Comparison of ENCODE assay signal across 8 cellular contexts in the genomic region with DNA sequence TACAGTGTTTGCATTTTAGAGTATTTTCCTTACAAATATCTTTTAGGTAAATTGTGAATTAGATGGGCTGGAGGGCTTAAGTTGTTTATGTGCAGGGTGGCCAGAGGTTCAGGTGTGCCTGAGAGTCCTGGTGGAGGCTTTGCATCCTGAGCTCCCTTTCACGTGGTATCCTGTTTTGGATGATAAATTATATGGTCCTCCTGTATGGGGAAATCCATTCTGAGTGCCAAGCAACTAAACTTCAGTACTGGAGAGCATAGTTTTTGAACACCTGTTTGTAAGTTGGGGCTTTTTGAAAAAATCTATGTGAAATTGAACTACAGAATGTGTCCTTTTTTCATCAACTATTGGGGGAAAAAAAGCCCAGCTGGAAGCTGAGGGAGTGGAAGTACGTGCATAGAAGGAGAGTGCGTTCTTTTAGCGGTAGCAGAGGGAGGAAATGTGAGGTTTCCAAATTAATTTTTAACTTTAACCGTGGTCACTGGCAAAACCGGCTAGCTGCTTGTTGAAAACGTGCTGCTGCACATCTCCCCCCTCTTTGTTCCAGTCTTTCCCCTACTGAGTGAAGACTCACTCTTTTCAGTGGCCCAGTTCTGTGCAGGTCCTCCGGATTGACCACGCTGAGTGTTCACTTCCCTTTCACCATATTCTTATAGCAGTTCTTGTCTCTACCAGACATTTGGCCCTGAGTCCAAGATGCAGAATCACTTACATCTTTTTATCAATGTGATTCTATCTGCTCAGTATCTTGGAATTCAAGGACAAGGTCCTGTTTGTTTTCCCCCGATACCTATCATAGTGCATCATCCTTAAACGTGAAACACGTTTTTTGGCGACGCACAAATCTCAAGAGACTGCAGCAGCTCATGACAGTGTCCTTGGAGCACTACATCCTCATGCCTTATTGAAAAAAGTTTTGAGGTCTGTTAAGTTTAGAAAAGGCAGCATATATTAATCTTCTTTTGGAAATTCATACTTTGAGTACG. TPM values are rescaled to one million over a fixed set of nuclear protein-coding genes. Genes with fewer than 3 reads are reported as not detected.
DNase-seq lines count a peak whose midpoint lies in the region; ATAC-seq and TF ChIP-seq lines count a peak whose summit lies in the region.
"Had no signal": no experiment of that assay in that cellular context is flagged by ENCODE, and none has a peak within 500 bp of the region (broad histone marks: within the 10 kb centered on the region; RNA-seq: fewer than 3 reads in every experiment).

No MANE protein-coding gene starts in this region.

- H3K27ac Mint-ChIP-seq in activated CD4-positive, alpha-beta memory T cell treated with anti-CD3 and anti-CD28 coated beads for 36 hours: peak overlapping the region; percentile 3
- peak overlapping the region; percentile 61 to 85 (median 61) for H3K27ac Mint-ChIP-seq in nephron

- DNase-seq in activated CD4-positive, alpha-beta memory T cell treated with anti-CD3 and anti-CD28 coated beads for 36 hours: no peak
- DNase-seq in erythroblast (lab: John Stamatoyannopoulos, UW): no peak
- DNase-seq in activated CD4-positive, CD25-positive, alpha-beta regulatory T cell treated with anti-CD3 and anti-CD28 coated beads, Interleukin-2, amount 50 U/mL, for 72 hours: no peak

- peak; percentile 74 for ATAC-seq in GM18907 (IDR thresholded peaks at IDR 0.05; ENCODE audit: unreplicated experiment)
- peak; percentile 43 for ATAC-seq in HG02588 (IDR thresholded peaks at IDR 0.05; ENCODE audit: unreplicated experiment)
- no peak for ATAC-seq in HG03469 (IDR thresholded peaks at IDR 0.05; ENCODE audit: unreplicated experiment)
- ATAC-seq: Panc1 had no signal

- peaks cover 64% of the 10 kb centered on the region for H3K36me3 Mint-ChIP-seq in activated CD4-positive, alpha-beta memory T cell treated with anti-CD3 and anti-CD28 coated beads for 36 hours
- peaks cover 71% of the 10 kb centered on the region for H3K36me3 Mint-ChIP-seq in nephron (ENCODE audit: low read depth)

- POLR2A ChIA-PET in activated CD4-positive, alpha-beta memory T cell treated with anti-CD3 and anti-CD28 coated beads for 36 hours (lab: Charles Lee): interaction anchor here (0.9 kb wide), 1 partner anchor 41 kb away, joined by 4 read pairs; the partner anchor contains the start of gene RNF149

- peaks cover 61% of the 10 kb centered on the region for H3K4me1 Mint-ChIP-seq in activated CD4-positive, alpha-beta memory T cell treated with anti-CD3 and anti-CD28 coated beads for 36 hours (ENCODE audit: low read depth)
- peaks cover 38% of the 10 kb centered on the region for H3K4me1 Mint-ChIP-seq in nephron

- no peaks in the 10 kb centered on the region for H3K9me3 Mint-ChIP-seq in activated CD4-positive, alpha-beta memory T cell treated with anti-CD3 and anti-CD28 coated beads for 36 hours
- no peaks in the 10 kb centered on the region for H3K9me3 Mint-ChIP-seq in nephron

- intact Hi-C loops in activated CD4-positive, alpha-beta memory T cell treated with anti-CD3 and anti-CD28 coated beads for 36 hours (cut with micrococcal nuclease): no loop called here

- CTCF ChIA-PET in activated CD4-positive, alpha-beta memory T cell treated with anti-CD3 and anti-CD28 coated beads for 36 hours (lab: Charles Lee): interaction anchor here (1.6 kb wide), 1 partner anchor 15 kb away, joined by 3 read pairs; no protein-coding TSS in a partner anchor

- no peak overlapping the region for H3K4me3 Mint-ChIP-seq in activated CD4-positive, alpha-beta memory T cell treated with anti-CD3 and anti-CD28 coated beads for 36 hours
- no peak overlapping the region for H3K4me3 Mint-ChIP-seq in nephron

- TF ChIP-seq CTCF in nephron (IDR thresholded peaks at IDR 0.05; ENCODE audit: unreplicated experiment in 3 of 3): no peak

- no peaks in the 10 kb centered on the region for H3K27me3 Mint-ChIP-seq in activated CD4-positive, alpha-beta memory T cell treated with anti-CD3 and anti-CD28 coated beads for 36 hours
- no peaks in the 10 kb centered on the region for H3K27me3 Mint-ChIP-seq in nephron (ENCODE audit: low read depth)

- TF ChIP-seq POLR2A in erythroblast (IDR thresholded peaks at IDR 0.05; ENCODE audit: low read length): no peak

RNA-seq across cellular contexts. Expression of gene CNOT11, which starts 15.3 kb away (rescaled TPM):
- total RNA-seq in activated CD4-positive, alpha-beta memory T cell treated with anti-CD3 and anti-CD28 coated beads for 36 hours: 10 to 100 TPM; 54.6 to 56.2 TPM

RNA-seq across cellular contexts. Expression of gene RNF149, which starts 40.5 kb away (rescaled TPM):
- total RNA-seq in activated CD4-positive, alpha-beta memory T cell treated with anti-CD3 and anti-CD28 coated beads for 36 hours: 10 to 100 TPM; 42.1 to 46.9 TPM
